8 cellular contexts compared by ENCODE assay signal in the genomic region with DNA sequence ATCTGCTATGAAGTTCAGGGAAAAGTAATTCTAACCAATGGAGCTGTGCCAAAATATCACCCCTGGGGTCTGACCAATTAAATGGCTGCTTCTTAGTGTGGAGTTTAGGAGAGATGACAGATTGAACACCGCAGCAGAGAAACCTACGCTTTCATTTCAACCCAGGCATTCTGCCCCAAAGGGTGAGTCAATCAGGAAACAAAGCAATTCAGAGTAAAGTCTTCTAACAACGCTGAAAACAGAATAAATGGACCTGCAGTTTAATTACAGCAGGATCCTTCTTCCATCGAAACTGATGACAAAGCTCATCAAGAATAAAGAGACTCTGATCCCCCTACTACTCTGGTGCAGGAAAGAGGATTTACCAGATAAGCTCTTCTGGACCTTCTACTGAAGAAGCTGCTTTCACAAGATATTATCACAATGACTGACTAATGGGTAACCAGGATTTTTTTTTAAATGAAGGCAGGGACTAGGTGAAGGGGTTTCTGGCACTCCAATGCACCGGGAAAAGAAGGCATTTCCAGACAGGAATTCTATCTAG.
DNase-seq lines count a peak whose midpoint lies in the region; ATAC-seq and TF ChIP-seq lines count a peak whose summit lies in the region.

No MANE protein-coding gene starts in this region.

- peak; percentile 73 for ATAC-seq in HG03342 (IDR thresholded peaks at IDR 0.05; ENCODE audit: unreplicated experiment)
- ATAC-seq in activated CD4-positive, CD25-positive, alpha-beta regulatory T cell treated with anti-CD3 and anti-CD28 coated beads, Interleukin-2, amount 50 U/mL, for 24 hours = peak; percentile 92 to 93

- no peak for TF ChIP-seq CTCF in GM12864 (IDR thresholded peaks at IDR 0.05; ENCODE audit: low read depth, low read length, missing control alignments)

- peak overlapping the region; percentile 26; the same call in 1 of the 2 replicates for H3K4me3 ChIP-seq in GM12864 (ENCODE audit: low read depth, low read length)

- DNase-seq in GM12864 (ENCODE audit: low read depth) (peak; percentile 67), UCSD-AML1 (lab: John Stamatoyannopoulos, UW; ENCODE audit: unreplicated experiment) (no peak), OCI-M2 (lab: John Stamatoyannopoulos, UW; ENCODE audit: unreplicated experiment) (no peak), posterior cingulate gyrus (no peak)
- peak; percentile 12 for DNase-seq in effector CD8-positive, alpha-beta T cell (lab: John Stamatoyannopoulos, UW)
- peak; percentile 51 to 52 for DNase-seq in stimulated activated CD4-positive, alpha-beta T cell treated with anti-CD3 and anti-CD28 coated beads, Interleukin-15, amount 100 ng/mL, for 48 hours (ENCODE audit: low read depth in 2 of 2)

- intact Hi-C loops in posterior cingulate gyrus (cut with DNase I) = no loop called here

Comparison
In these comparisons a context has a peak if more than half of its experiments do, and no peak if none do; other contexts are left out.
1. DNase-seq: peak in GM12864 (single experiment), effector CD8-positive, alpha-beta T cell (single experiment) and stimulated activated CD4-positive, alpha-beta T cell treated with anti-CD3 and anti-CD28 coated beads, Interleukin-15, amount 100 ng/mL, for 48 hours (2 of 2); none in UCSD-AML1 (single experiment), OCI-M2 (single experiment) and posterior cingulate gyrus (0 of 10).